ENCODE assay signal across 19 cellular contexts in genomic region chr7:158948376-158948775, GRCh38.
"Had no signal": no experiment of that assay in that cellular context is flagged by ENCODE, and none has a peak within 500 bp of the region (broad histone marks: within the 10 kb centered on the region; RNA-seq: fewer than 3 reads in every experiment).

No MANE protein-coding gene starts in this region.

- H2AFZ ChIP-seq: hepatocyte had no signal

- H3K27me3 ChIP-seq: dorsolateral prefrontal cortex, esophagus muscularis mucosa, foreskin keratinocyte, gastroesophageal sphincter, heart left ventricle, hepatocyte had no signal

- H3K27ac ChIP-seq: coronary artery, esophagus muscularis mucosa, foreskin keratinocyte, gastroesophageal sphincter, heart left ventricle, hepatocyte, left ventricle myocardium inferior, lower lobe of right lung had no signal

- DNase-seq: dermis blood vessel endothelial cell; dorsolateral prefrontal cortex; effector CD4-positive, alpha-beta T cell; effector memory CD4-positive, alpha-beta T cell; foreskin keratinocyte; heart left ventricle; hypothalamus; immature natural killer cell; left cardiac atrium; left ventricle myocardium inferior; lower lobe of right lung; mesenchymal stem cell; mucosa of descending colon; naive B cell had no signal

- H3K79me2 ChIP-seq: hepatocyte had no signal

- ATAC-seq: foreskin keratinocyte, gastroesophageal sphincter, heart left ventricle, left cardiac atrium, left lobe of liver, lower lobe of right lung, mucosa of descending colon had no signal

- H3K4me3 ChIP-seq: coronary artery, dorsolateral prefrontal cortex, esophagus muscularis mucosa, gastroesophageal sphincter, heart left ventricle, hepatocyte, left ventricle myocardium inferior, lower lobe of right lung, mucosa of descending colon had no signal

- H3K4me2 ChIP-seq: hepatocyte had no signal

- H3K4me1 ChIP-seq: esophagus muscularis mucosa, foreskin keratinocyte, heart left ventricle, left ventricle myocardium inferior, lower lobe of right lung had no signal
